2 cellular contexts compared by ENCODE assay signal in genomic region chr5:172869734-172870133, GRCh38.
A peak's percentile ranks its signal among the peaks of the same experiment; 100 is the strongest.
TF ChIP-seq lines count a peak whose summit lies in the region.

No MANE protein-coding gene starts in this region.

TF ChIP-seq in HCT116, 20 proteins besides CTCF, POLR2A, EP300 and RAD21 (continued from another document):
- TF ChIP-seq, protein P1, sequence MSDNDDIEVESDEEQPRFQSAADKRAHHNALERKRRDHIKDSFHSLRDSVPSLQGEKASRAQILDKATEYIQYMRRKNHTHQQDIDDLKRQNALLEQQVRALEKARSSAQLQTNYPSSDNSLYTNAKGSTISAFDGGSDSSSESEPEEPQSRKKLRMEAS (IDR thresholded peaks at IDR 0.05) = no peak
- no peak for TF ChIP-seq TCF7L2 (IDR thresholded peaks at IDR 0.05; ENCODE audit: borderline replicate concordance, extremely low read depth, insufficient read depth, insufficient read length)
- TF ChIP-seq EZH2phosphoT487 (IDR thresholded peaks at IDR 0.05; ENCODE audit: borderline replicate concordance) = no peak
- no peak for TF ChIP-seq ZFX (IDR thresholded peaks at IDR 0.05)
- no peak for TF ChIP-seq SIN3A (IDR thresholded peaks at IDR 0.05; ENCODE audit: low read depth)
- TF ChIP-seq ELF1 (IDR thresholded peaks at IDR 0.05; ENCODE audit: borderline replicate concordance, low read depth) = no peak
- no peak for TF ChIP-seq YY1 (IDR thresholded peaks at IDR 0.05; ENCODE audit: extremely low read depth, insufficient replicate concordance, low read depth, low read length)
- no peak for TF ChIP-seq POLR2AphosphoS5 (IDR thresholded peaks at IDR 0.05; ENCODE audit: low read depth, low read length)
- TF ChIP-seq EGR1 (IDR thresholded peaks at IDR 0.05; ENCODE audit: low read depth) = no peak
- no peak for TF ChIP-seq SP1 (IDR thresholded peaks at IDR 0.05; ENCODE audit: low read depth)
- TF ChIP-seq, protein P2, sequence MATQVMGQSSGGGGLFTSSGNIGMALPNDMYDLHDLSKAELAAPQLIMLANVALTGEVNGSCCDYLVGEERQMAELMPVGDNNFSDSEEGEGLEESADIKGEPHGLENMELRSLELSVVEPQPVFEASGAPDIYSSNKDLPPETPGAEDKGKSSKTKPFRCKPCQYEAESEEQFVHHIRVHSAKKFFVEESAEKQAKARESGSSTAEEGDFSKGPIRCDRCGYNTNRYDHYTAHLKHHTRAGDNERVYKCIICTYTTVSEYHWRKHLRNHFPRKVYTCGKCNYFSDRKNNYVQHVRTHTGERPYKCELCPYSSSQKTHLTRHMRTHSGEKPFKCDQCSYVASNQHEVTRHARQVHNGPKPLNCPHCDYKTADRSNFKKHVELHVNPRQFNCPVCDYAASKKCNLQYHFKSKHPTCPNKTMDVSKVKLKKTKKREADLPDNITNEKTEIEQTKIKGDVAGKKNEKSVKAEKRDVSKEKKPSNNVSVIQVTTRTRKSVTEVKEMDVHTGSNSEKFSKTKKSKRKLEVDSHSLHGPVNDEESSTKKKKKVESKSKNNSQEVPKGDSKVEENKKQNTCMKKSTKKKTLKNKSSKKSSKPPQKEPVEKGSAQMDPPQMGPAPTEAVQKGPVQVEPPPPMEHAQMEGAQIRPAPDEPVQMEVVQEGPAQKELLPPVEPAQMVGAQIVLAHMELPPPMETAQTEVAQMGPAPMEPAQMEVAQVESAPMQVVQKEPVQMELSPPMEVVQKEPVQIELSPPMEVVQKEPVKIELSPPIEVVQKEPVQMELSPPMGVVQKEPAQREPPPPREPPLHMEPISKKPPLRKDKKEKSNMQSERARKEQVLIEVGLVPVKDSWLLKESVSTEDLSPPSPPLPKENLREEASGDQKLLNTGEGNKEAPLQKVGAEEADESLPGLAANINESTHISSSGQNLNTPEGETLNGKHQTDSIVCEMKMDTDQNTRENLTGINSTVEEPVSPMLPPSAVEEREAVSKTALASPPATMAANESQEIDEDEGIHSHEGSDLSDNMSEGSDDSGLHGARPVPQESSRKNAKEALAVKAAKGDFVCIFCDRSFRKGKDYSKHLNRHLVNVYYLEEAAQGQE (IDR thresholded peaks at IDR 0.05; ENCODE audit: low read depth) = no peak
- TF ChIP-seq CEBPB (IDR thresholded peaks at IDR 0.05; ENCODE audit: low read depth) = no peak
- TF ChIP-seq ATF3 (IDR thresholded peaks at IDR 0.05) = no peak

TF ChIP-seq in K562, 482 proteins besides CTCF, POLR2A, EP300 and RAD21 (continued from another document):
- TF ChIP-seq ZBTB17 (CRISPR knock-in tag; IDR thresholded peaks at IDR 0.05) = 0 out of 2 replicates have a peak, but pooled peaks have one; percentile 29
- no peak for TF ChIP-seq ZNF830 (CRISPR knock-in tag; IDR thresholded peaks at IDR 0.05)
- TF ChIP-seq NEUROD1 (IDR thresholded peaks at IDR 0.05; ENCODE audit: borderline replicate concordance, low read depth, low read length, partially characterized antibody) = no peak
